Comparison of ENCODE assay signal across 1 cellular context in genomic region chr14:74652541-74652940, GRCh38.
TF ChIP-seq lines count a peak whose summit lies in the region.

No MANE protein-coding gene starts in this region.

TF ChIP-seq in K562, 482 proteins besides CTCF, POLR2A, EP300 and RAD21 (continued from another document):
- TF ChIP-seq MTA3 (IDR thresholded peaks at IDR 0.05; ENCODE audit: borderline replicate concordance) (no peak), ZNF121 (CRISPR knock-in tag; conservative IDR thresholded peaks at IDR 0.05) (no peak), RBFOX2 (IDR thresholded peaks at IDR 0.05; ENCODE audit: low read depth, low read length) (no peak), CREB5 (CRISPR knock-in tag; IDR thresholded peaks at IDR 0.05) (no peak), NFIC (IDR thresholded peaks at IDR 0.05) (0 out of 2 replicates have a peak, but pooled peaks have one; percentile 21)
